Comparison of ENCODE assay signal across 8 cellular contexts in the genomic region with DNA sequence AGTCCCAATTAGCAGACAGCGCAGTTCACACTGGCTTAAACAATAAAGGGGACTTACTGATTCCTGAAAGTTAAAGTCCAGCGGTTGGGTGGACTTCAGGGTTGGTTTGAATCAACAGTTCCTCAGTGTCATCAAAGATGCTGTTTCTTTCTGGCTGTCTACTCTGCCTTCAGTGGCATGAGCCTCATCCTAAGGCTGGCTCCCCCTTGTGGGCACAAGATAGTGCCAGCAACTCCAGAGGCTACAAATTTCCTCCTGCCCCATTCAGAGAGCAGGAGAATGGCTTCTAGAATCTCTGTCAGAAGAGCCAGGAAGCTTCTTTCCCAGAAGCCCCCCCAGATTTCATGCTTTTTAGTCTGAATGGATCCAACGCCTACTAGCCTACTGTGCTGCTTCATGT.
DNase-seq lines count a peak whose midpoint lies in the region; ATAC-seq and TF ChIP-seq lines count a peak whose summit lies in the region.

No MANE protein-coding gene starts in this region.

- H3K36me3 ChIP-seq in SU-DHL-6 (ENCODE audit: low read length), result no peaks in the 10 kb centered on the region
- no peaks in the 10 kb centered on the region for H3K36me3 ChIP-seq in ascending aorta

- H3K9me3 ChIP-seq in SU-DHL-6 (ENCODE audit: insufficient read depth, low read length) (no peaks in the 10 kb centered on the region), ascending aorta (no peaks in the 10 kb centered on the region)

- H3F3A ChIP-seq in SU-DHL-6 (ENCODE audit: insufficient read depth), result no peaks in the 10 kb centered on the region

- no peaks in the 10 kb centered on the region for H4K20me1 ChIP-seq in SU-DHL-6 (ENCODE audit: low read depth, low read length)

- intact Hi-C loops in ascending aorta (cut with DNase I), result loop anchor here (5.0 kb wide), 1 partner anchor 524 kb away; no protein-coding TSS in a partner anchor

- no peaks in the 10 kb centered on the region for H3K79me2 ChIP-seq in SU-DHL-6 (ENCODE audit: insufficient read depth, low read length)

- H3K36me3 Mint-ChIP-seq in HFFc6 (ENCODE audit: low read depth), result no peaks in the 10 kb centered on the region; the same call in 1 of the 2 replicates

- TF ChIP-seq CTCF in HFFc6 (IDR thresholded peaks at IDR 0.05) (peak; percentile 78), SU-DHL-6 (IDR thresholded peaks at IDR 0.05; ENCODE audit: insufficient read depth, low read length, poor library complexity, severe bottlenecking) (peak; percentile 51), ascending aorta (IDR thresholded peaks at IDR 0.05) (peak; percentile 21 to 57 (median 38))

- H3K4me2 ChIP-seq in SU-DHL-6 (ENCODE audit: low read depth, low read length, poor library complexity, severe bottlenecking), result no peak overlapping the region

- DNase-seq in DMS 273 treated with DMSO at 0.1 percent for 48 hours (lab: John Stamatoyannopoulos, UW), result peak; percentile 22
- DNase-seq in HFFc6, result peak; percentile 42
- no peak for DNase-seq in ascending aorta (ENCODE audit: low spot score in 2 of 2)
- peak in 35 of 51 donors; percentile 0 to 68 (median 18) for DNase-seq in hypothalamus (lab: John Stamatoyannopoulos, UW)
- peak; percentile 34 for DNase-seq in stimulated activated CD4-positive, alpha-beta T cell treated with anti-CD3 and anti-CD28 coated beads, Interleukin-2, amount 100 ng/mL, for 4 hours (ENCODE audit: low read depth)
- no peak for DNase-seq in SHP77 (lab: John Stamatoyannopoulos, UW)

- H3K4me3 ChIP-seq in SU-DHL-6 (ENCODE audit: insufficient read depth, low read length, poor library complexity, severe bottlenecking), result no peak overlapping the region
- no peak overlapping the region for H3K4me3 ChIP-seq in ascending aorta

- ATAC-seq in HG03460 (IDR thresholded peaks at IDR 0.05; ENCODE audit: unreplicated experiment), result no peak

- peaks cover 17% of the 10 kb centered on the region for H3K4me1 Mint-ChIP-seq in HFFc6 (ENCODE audit: low read depth)

- no peaks in the 10 kb centered on the region for H3K9me2 ChIP-seq in SU-DHL-6 (replicated peaks; ENCODE audit: insufficient read depth, low read length)

- H3K4me1 ChIP-seq in ascending aorta, result no peaks in the 10 kb centered on the region

- peaks cover 2% of the 10 kb centered on the region; the same call in 1 of the 2 replicates for H3K27me3 Mint-ChIP-seq in HFFc6 (ENCODE audit: insufficient read depth)

- H3K9me3 Mint-ChIP-seq in HFFc6, result no peaks in the 10 kb centered on the region

- H3K4me3 Mint-ChIP-seq in HFFc6, result no peak overlapping the region

- no peak overlapping the region for H2AFZ ChIP-seq in SU-DHL-6 (ENCODE audit: low read depth, low read length, severe bottlenecking)

- no peak overlapping the region for H3K27ac Mint-ChIP-seq in HFFc6

- no peaks in the 10 kb centered on the region for H3K27me3 ChIP-seq in SU-DHL-6 (ENCODE audit: low read length)
- H3K27me3 ChIP-seq in ascending aorta, result no peaks in the 10 kb centered on the region

- H3K27ac ChIP-seq in SU-DHL-6 (ENCODE audit: low read depth, low read length) (no peak overlapping the region), ascending aorta (no peak overlapping the region)

- no peak overlapping the region for H3K9ac ChIP-seq in SU-DHL-6 (ENCODE audit: low read length)

Comparison
In these comparisons a context has a peak if more than half of its experiments do, and no peak if none do; other contexts are left out.
1. DNase-seq: peak in DMS 273 treated with DMSO at 0.1 percent for 48 hours (single experiment), HFFc6 (single experiment), hypothalamus (35 of 51) and stimulated activated CD4-positive, alpha-beta T cell treated with anti-CD3 and anti-CD28 coated beads, Interleukin-2, amount 100 ng/mL, for 4 hours (single experiment); none in ascending aorta (0 of 2) and SHP77 (0 of 2).
2. Peak in every context shown above with its lines, with median percentiles within 50 percentile points of each other: CTCF ChIP-seq.